In genomic region chr20:36542516-36543186, GRCh38 we compare ENCODE assay signal across 11 cellular contexts. TPM values are rescaled to one million over a fixed set of nuclear protein-coding genes. Genes with fewer than 3 reads are reported as not detected.
DNase-seq lines count a peak whose midpoint lies in the region; ATAC-seq, FAIRE-seq and TF ChIP-seq lines count a peak whose summit lies in the region.
"Had no signal": no experiment of that assay in that cellular context is flagged by ENCODE, and none has a peak within 500 bp of the region (broad histone marks: within the 10 kb centered on the region; RNA-seq: fewer than 3 reads in every experiment).

No MANE protein-coding gene starts in this region.

- H3K4me1 Mint-ChIP-seq in stimulated activated memory B cell treated with anti-CD40 and anti-IgM and Interleukin-4, amounts not matched to agents 10 μg/mL and 1 μg/mL and 100 μg/mL, for 72 hours = peaks cover 32% of the 10 kb centered on the region
- H3K4me1 Mint-ChIP-seq in activated CD4-positive, alpha-beta memory T cell treated with anti-CD3 and anti-CD28 coated beads, Interleukin-2, amount 10 ng/mL, durations not matched to agents 7 days and 5 days = no peaks in the 10 kb centered on the region
- H3K4me1 Mint-ChIP-seq: activated naive CD4-positive, alpha-beta T cell treated with anti-CD3 and anti-CD28 coated beads, Interleukin-2, amount 10 ng/mL, durations not matched to agents 7 days and 5 days had no signal

- CTCF ChIA-PET in activated CD4-positive, alpha-beta memory T cell treated with anti-CD3 and anti-CD28 coated beads, Interleukin-2, amount 10 ng/mL, durations not matched to agents 7 days and 5 days (lab: Charles Lee) = no interaction called here

- ATAC-seq in lower lobe of right lung = no peak
- ATAC-seq in stimulated activated memory B cell treated with anti-CD40 and anti-IgM and Interleukin-4, amounts not matched to agents 10 μg/mL and 1 μg/mL and 100 μg/mL, for 72 hours = no peak

- H3K27me3 Mint-ChIP-seq in stimulated activated memory B cell treated with anti-CD40 and anti-IgM and Interleukin-4, amounts not matched to agents 10 μg/mL and 1 μg/mL and 100 μg/mL, for 72 hours = no peaks in the 10 kb centered on the region
- peaks cover 1% of the 10 kb centered on the region for H3K27me3 Mint-ChIP-seq in activated CD4-positive, alpha-beta memory T cell treated with anti-CD3 and anti-CD28 coated beads, Interleukin-2, amount 10 ng/mL, durations not matched to agents 7 days and 5 days

- H3K4me3 ChIP-seq in H7 (ENCODE audit: insufficient read depth, low read depth, low read length) (peak overlapping the region; percentile 77; the same call in 1 of the 2 replicates), lower lobe of right lung (peak overlapping the region; percentile 65)

- peak; percentile 31 for DNase-seq in H7
- DNase-seq in caudate nucleus (lab: John Stamatoyannopoulos, UW) = no peak
- DNase-seq in lower lobe of right lung = no peak
- no peak for DNase-seq in D721Med (ENCODE audit: insufficient read length, low spot score)
- DNase-seq in activated CD4-positive, alpha-beta memory T cell treated with anti-CD3 and anti-CD28 coated beads, Interleukin-2, amount 10 ng/mL, durations not matched to agents 7 days and 5 days = no peak
- DNase-seq in MV-4-11 (lab: John Stamatoyannopoulos, UW) = no peak
- no peak for DNase-seq in kidney glomerular epithelial cell (lab: John Stamatoyannopoulos, UW)
- DNase-seq: activated naive CD4-positive, alpha-beta T cell treated with anti-CD3 and anti-CD28 coated beads, Interleukin-2, amount 10 ng/mL, durations not matched to agents 7 days and 5 days; naive thymus-derived CD4-positive, alpha-beta T cell; NCI-H1694 had no signal

- H3K36me3 Mint-ChIP-seq in stimulated activated memory B cell treated with anti-CD40 and anti-IgM and Interleukin-4, amounts not matched to agents 10 μg/mL and 1 μg/mL and 100 μg/mL, for 72 hours = no peaks in the 10 kb centered on the region
- H3K36me3 Mint-ChIP-seq in activated CD4-positive, alpha-beta memory T cell treated with anti-CD3 and anti-CD28 coated beads, Interleukin-2, amount 10 ng/mL, durations not matched to agents 7 days and 5 days (ENCODE audit: low read depth) = no peaks in the 10 kb centered on the region
- H3K36me3 Mint-ChIP-seq: activated naive CD4-positive, alpha-beta T cell treated with anti-CD3 and anti-CD28 coated beads, Interleukin-2, amount 10 ng/mL, durations not matched to agents 7 days and 5 days; naive thymus-derived CD4-positive, alpha-beta T cell had no signal

- intact Hi-C loops in lower lobe of right lung (cut with DNase I) = no loop called here

- FAIRE-seq in D721Med (lab: Jason Lieb, UNC) = no peak

- peak overlapping the region; percentile 65 for H3K27ac Mint-ChIP-seq in stimulated activated memory B cell treated with anti-CD40 and anti-IgM and Interleukin-4, amounts not matched to agents 10 μg/mL and 1 μg/mL and 100 μg/mL, for 72 hours
- H3K27ac Mint-ChIP-seq in activated CD4-positive, alpha-beta memory T cell treated with anti-CD3 and anti-CD28 coated beads, Interleukin-2, amount 10 ng/mL, durations not matched to agents 7 days and 5 days = no peak overlapping the region
- H3K27ac Mint-ChIP-seq: activated naive CD4-positive, alpha-beta T cell treated with anti-CD3 and anti-CD28 coated beads, Interleukin-2, amount 10 ng/mL, durations not matched to agents 7 days and 5 days had no signal

- POLR2A ChIA-PET in activated CD4-positive, alpha-beta memory T cell treated with anti-CD3 and anti-CD28 coated beads, Interleukin-2, amount 10 ng/mL, durations not matched to agents 7 days and 5 days (lab: Charles Lee) = no interaction called here

- H3K4me3 Mint-ChIP-seq in stimulated activated memory B cell treated with anti-CD40 and anti-IgM and Interleukin-4, amounts not matched to agents 10 μg/mL and 1 μg/mL and 100 μg/mL, for 72 hours = peak overlapping the region; percentile 7
- H3K4me3 Mint-ChIP-seq in activated CD4-positive, alpha-beta memory T cell treated with anti-CD3 and anti-CD28 coated beads, Interleukin-2, amount 10 ng/mL, durations not matched to agents 7 days and 5 days = no peak overlapping the region
- H3K4me3 Mint-ChIP-seq: activated naive CD4-positive, alpha-beta T cell treated with anti-CD3 and anti-CD28 coated beads, Interleukin-2, amount 10 ng/mL, durations not matched to agents 7 days and 5 days; naive thymus-derived CD4-positive, alpha-beta T cell had no signal

- H3K9me3 Mint-ChIP-seq in stimulated activated memory B cell treated with anti-CD40 and anti-IgM and Interleukin-4, amounts not matched to agents 10 μg/mL and 1 μg/mL and 100 μg/mL, for 72 hours = no peaks in the 10 kb centered on the region
- H3K9me3 Mint-ChIP-seq in activated CD4-positive, alpha-beta memory T cell treated with anti-CD3 and anti-CD28 coated beads, Interleukin-2, amount 10 ng/mL, durations not matched to agents 7 days and 5 days = no peaks in the 10 kb centered on the region
- H3K9me3 Mint-ChIP-seq: activated naive CD4-positive, alpha-beta T cell treated with anti-CD3 and anti-CD28 coated beads, Interleukin-2, amount 10 ng/mL, durations not matched to agents 7 days and 5 days; naive thymus-derived CD4-positive, alpha-beta T cell had no signal

- H3K27me3 ChIP-seq in H7 (ENCODE audit: control insufficient read depth, insufficient read depth, low read length) (no peaks in the 10 kb centered on the region), lower lobe of right lung (ENCODE audit: low read depth) (no peaks in the 10 kb centered on the region)

- H3K9me3 ChIP-seq in lower lobe of right lung = no peaks in the 10 kb centered on the region

- TF ChIP-seq CTCF in lower lobe of right lung (IDR thresholded peaks at IDR 0.05) (no peak), D721Med (IDR thresholded peaks at IDR 0.05; ENCODE audit: insufficient read depth, missing control alignments) (no peak)

- H3K36me3 ChIP-seq in H7 (replicated peaks; ENCODE audit: control insufficient read depth, insufficient read depth, low read length) (peaks cover 14% of the 10 kb centered on the region), lower lobe of right lung (peaks cover 25% of the 10 kb centered on the region)

- peaks cover 32% of the 10 kb centered on the region for H3K4me1 ChIP-seq in lower lobe of right lung

- peak overlapping the region; percentile 1 for H3K27ac ChIP-seq in caudate nucleus (ENCODE audit: low read depth, low read length)
- H3K27ac ChIP-seq in lower lobe of right lung = peak overlapping the region; percentile 86

RNA-seq across cellular contexts. Expression of gene MYL9, which starts 1.3 kb away (rescaled TPM):
- total RNA-seq in H7 (2014; rRNA removed; shearing (Covaris generic)) = 23.4 and 25.0 TPM in 2 replicates
- 274 TPM for total RNA-seq in lower lobe of right lung
- total RNA-seq in activated CD4-positive, alpha-beta memory T cell treated with anti-CD3 and anti-CD28 coated beads, Interleukin-2, amount 10 ng/mL, durations not matched to agents 7 days and 5 days = 1 to 10 TPM; 1.1 to 1.7 TPM

RNA-seq across cellular contexts. Expression of gene TGIF2, which starts 30.7 kb away (rescaled TPM):
- total RNA-seq in H7 (2014; rRNA removed; shearing (Covaris generic)) = 46.9 and 53.4 TPM in 2 replicates
- total RNA-seq in lower lobe of right lung = 12.4 TPM
- 10 to 100 TPM; 28.0 to 33.5 TPM for total RNA-seq in activated CD4-positive, alpha-beta memory T cell treated with anti-CD3 and anti-CD28 coated beads, Interleukin-2, amount 10 ng/mL, durations not matched to agents 7 days and 5 days

Comparison
In these comparisons a context has a peak if more than half of its experiments do, and no peak if none do; other contexts are left out.
1. RNA of gene MYL9, which starts 1.3 kb away (total RNA-seq): 274 TPM in lower lobe of right lung (single experiment); 23.4 to 25.0 TPM in H7 and 1.1 to 1.7 TPM in activated CD4-positive, alpha-beta memory T cell treated with anti-CD3 and anti-CD28 coated beads, Interleukin-2, amount 10 ng/mL, durations not matched to agents 7 days and 5 days; every median in the first group is over 10 times any median in the second.